ENCODE assay signal across 30 cellular contexts in the genomic region with DNA sequence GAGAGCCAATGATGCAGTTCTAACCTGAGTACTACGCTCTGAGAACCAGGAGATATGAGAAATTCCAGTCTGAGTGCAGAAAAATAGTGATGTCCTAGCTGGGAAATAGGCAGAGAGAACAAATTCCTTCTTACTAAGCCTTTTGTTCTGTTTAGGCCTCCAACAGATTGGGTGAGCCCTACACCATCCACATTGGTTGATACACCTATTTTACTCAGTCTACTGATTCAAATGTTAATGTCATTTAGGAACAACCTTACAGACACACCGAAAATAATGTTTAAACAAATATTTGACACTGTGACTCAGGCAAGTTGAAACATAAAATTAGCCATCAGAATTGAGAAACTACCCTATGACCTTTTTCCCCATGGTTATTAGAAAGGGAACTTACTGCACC.
"Had no signal": no experiment of that assay in that cellular context is flagged by ENCODE, and none has a peak within 500 bp of the region (broad histone marks: within the 10 kb centered on the region; RNA-seq: fewer than 3 reads in every experiment).

No MANE protein-coding gene starts in this region.

- H3K9me3 Mint-ChIP-seq: nephron progenitor cell had no signal

- H3K4me3 ChIP-seq: left lung, lower lobe of right lung, ovary, prostate gland, skin epidermis, stomach, testis, thyroid gland, transverse colon, upper lobe of left lung, vagina had no signal

- FAIRE-seq: islet of Langerhans, kidney had no signal

- H3K9me3 ChIP-seq: lower lobe of right lung, ovary, prostate gland, testis, thyroid gland, transverse colon, upper lobe of left lung, vagina had no signal

- ATAC-seq: left colon; left lung; lower lobe of right lung; natural killer cell; right cardiac atrium; sciatic nerve; stimulated activated naive B cell treated with anti-CD40 and anti-IgM and Interleukin-4, amounts not matched to agents 10 μg/mL and 1 μg/mL and 100 μg/mL, for 72 hours; stimulated activated naive CD8-positive, alpha-beta T cell treated with anti-CD3 and anti-CD28 coated beads, Interleukin-15, Interleukin-2, amounts not matched to agents 100 U/mL and 50 U/mL, for 24 hours had no signal

- H3K4me3 Mint-ChIP-seq: immature natural killer cell; mesothelial cell of epicardium; naive B cell; natural killer cell; nephron progenitor cell; stimulated activated naive B cell treated with anti-CD40 and anti-IgM and Interleukin-4, amounts not matched to agents 10 μg/mL and 1 μg/mL and 100 μg/mL, for 72 hours had no signal

- H3K27me3 ChIP-seq: left lung, ovary, stomach, testis, thyroid gland, transverse colon, upper lobe of left lung, vagina had no signal

- H3K4me1 Mint-ChIP-seq: immature natural killer cell; naive B cell; natural killer cell; nephron progenitor cell; stimulated activated naive B cell treated with anti-CD40 and anti-IgM and Interleukin-4, amounts not matched to agents 10 μg/mL and 1 μg/mL and 100 μg/mL, for 72 hours had no signal

- H3K4me1 ChIP-seq: left lung, lower lobe of right lung, prostate gland, stomach, testis, thyroid gland, transverse colon, upper lobe of left lung, vagina had no signal

- H3K36me3 Mint-ChIP-seq: immature natural killer cell; mesothelial cell of epicardium; naive B cell; stimulated activated naive B cell treated with anti-CD40 and anti-IgM and Interleukin-4, amounts not matched to agents 10 μg/mL and 1 μg/mL and 100 μg/mL, for 72 hours had no signal

- H3K27ac Mint-ChIP-seq: immature natural killer cell; mesothelial cell of epicardium; natural killer cell; nephron progenitor cell; stimulated activated naive B cell treated with anti-CD40 and anti-IgM and Interleukin-4, amounts not matched to agents 10 μg/mL and 1 μg/mL and 100 μg/mL, for 72 hours had no signal

- H3K27ac ChIP-seq: left lung, lower lobe of right lung, ovary, prostate gland, skin epidermis, stomach, testis, thyroid gland, transverse colon, upper lobe of left lung, vagina had no signal

- H3K27me3 Mint-ChIP-seq: stimulated activated naive B cell treated with anti-CD40 and anti-IgM and Interleukin-4, amounts not matched to agents 10 μg/mL and 1 μg/mL and 100 μg/mL, for 72 hours had no signal

- H3K36me3 ChIP-seq: left lung, lower lobe of right lung, ovary, prostate gland, stomach, thyroid gland, transverse colon, upper lobe of left lung, vagina had no signal

- DNase-seq: hippocampal formation; immature natural killer cell; kidney; left colon; left lung; lower lobe of right lung; mesendoderm; naive B cell; natural killer cell; nephron progenitor cell; ovary; retina; right cardiac atrium; stimulated activated CD4-positive, alpha-beta T cell treated with anti-CD3 and anti-CD28 coated beads, Interleukin-12 subunit alpha, Interleukin-12 subunit beta, amount 100 ng/mL, for 4 hours; stimulated activated CD4-positive, alpha-beta T cell treated with anti-CD3 and anti-CD28 coated beads, Interleukin-15, amount 100 ng/mL, for 24 hours; stimulated activated CD4-positive, alpha-beta T cell treated with anti-CD3 and anti-CD28 coated beads, Interleukin-2, amount 100 ng/mL, for 24 hours; stimulated activated CD4-positive, alpha-beta T cell treated with anti-CD3 and anti-CD28 coated beads, Interleukin-4, amount 100 ng/mL, for 1 hour; stimulated activated naive B cell treated with anti-CD40 and anti-IgM and Interleukin-4, amounts not matched to agents 10 μg/mL and 1 μg/mL and 100 μg/mL, for 72 hours; stimulated activated naive CD8-positive, alpha-beta T cell treated with anti-CD3 and anti-CD28 coated beads, Interleukin-15, Interleukin-2, amounts not matched to agents 100 U/mL and 50 U/mL, for 24 hours; stomach; testis; thyroid gland; transverse colon; upper lobe of left lung had no signal
